ENCODE assay signal across 19 cellular contexts in genomic region chrX:101416691-101417090, GRCh38. TPM values are rescaled to one million over a fixed set of nuclear protein-coding genes. Genes with fewer than 3 reads are reported as not detected.
DNase-seq lines count a peak whose midpoint lies in the region; ATAC-seq and TF ChIP-seq lines count a peak whose summit lies in the region.
"Had no signal": no experiment of that assay in that cellular context is flagged by ENCODE, and none has a peak within 500 bp of the region (broad histone marks: within the 10 kb centered on the region; RNA-seq: fewer than 3 reads in every experiment).

No MANE protein-coding gene starts in this region.

- no peaks in the 10 kb centered on the region for H3K9me3 Mint-ChIP-seq in activated naive CD8-positive, alpha-beta T cell (ENCODE audit: low read depth)
- no peaks in the 10 kb centered on the region for H3K9me3 Mint-ChIP-seq in activated naive CD8-positive, alpha-beta T cell treated with anti-CD3 and anti-CD28 coated beads, Interleukin-2, amount 50 U/mL, for 24 hours
- no peaks in the 10 kb centered on the region for H3K9me3 Mint-ChIP-seq in central memory CD8-positive, alpha-beta T cell
- H3K9me3 Mint-ChIP-seq in naive thymus-derived CD4-positive, alpha-beta T cell, result no peaks in the 10 kb centered on the region

- H3K36me3 ChIP-seq in naive thymus-derived CD4-positive, alpha-beta T cell (ENCODE audit: control insufficient read depth in 2 of 3, insufficient read depth in 3 of 3, low read length in 3 of 3), result peaks cover 0 to 15% (median 4%) of the 10 kb centered on the region in 3 experiments
- H3K36me3 ChIP-seq in vagina, result no peaks in the 10 kb centered on the region
- H3K36me3 ChIP-seq: breast epithelium had no signal

- no peaks in the 10 kb centered on the region for H3K27me3 Mint-ChIP-seq in activated naive CD8-positive, alpha-beta T cell
- no peaks in the 10 kb centered on the region for H3K27me3 Mint-ChIP-seq in activated naive CD8-positive, alpha-beta T cell treated with anti-CD3 and anti-CD28 coated beads, Interleukin-2, amount 50 U/mL, for 24 hours
- H3K27me3 Mint-ChIP-seq in central memory CD8-positive, alpha-beta T cell, result no peaks in the 10 kb centered on the region
- H3K27me3 Mint-ChIP-seq in naive thymus-derived CD4-positive, alpha-beta T cell, result no peaks in the 10 kb centered on the region

- peak overlapping the region; percentile 46 for H3K27ac Mint-ChIP-seq in activated naive CD8-positive, alpha-beta T cell
- no peak overlapping the region for H3K27ac Mint-ChIP-seq in activated naive CD8-positive, alpha-beta T cell treated with anti-CD3 and anti-CD28 coated beads, Interleukin-2, amount 50 U/mL, for 24 hours
- peak overlapping the region; percentile 99 for H3K27ac Mint-ChIP-seq in central memory CD8-positive, alpha-beta T cell (ENCODE audit: low read depth)
- peak overlapping the region in 8 of 9 donors; percentile 31 to 97 (median 88) for H3K27ac Mint-ChIP-seq in naive thymus-derived CD4-positive, alpha-beta T cell

- peaks cover 48% of the 10 kb centered on the region for H3K4me1 Mint-ChIP-seq in activated naive CD8-positive, alpha-beta T cell (ENCODE audit: low read depth)
- H3K4me1 Mint-ChIP-seq in activated naive CD8-positive, alpha-beta T cell treated with anti-CD3 and anti-CD28 coated beads, Interleukin-2, amount 50 U/mL, for 24 hours, result peaks cover 54% of the 10 kb centered on the region
- peaks cover 34% of the 10 kb centered on the region for H3K4me1 Mint-ChIP-seq in central memory CD8-positive, alpha-beta T cell
- peaks cover 13 to 53% (median 44%) of the 10 kb centered on the region in 7 donors for H3K4me1 Mint-ChIP-seq in naive thymus-derived CD4-positive, alpha-beta T cell

- no peak overlapping the region for H3K4me3 ChIP-seq in naive thymus-derived CD4-positive, alpha-beta T cell (ENCODE audit: low read length)
- no peak overlapping the region for H3K4me3 ChIP-seq in vagina
- H3K4me3 ChIP-seq: breast epithelium, lower lobe of right lung, right atrium auricular region had no signal

- H3K4me3 Mint-ChIP-seq in activated naive CD8-positive, alpha-beta T cell, result peak overlapping the region; percentile 17
- H3K4me3 Mint-ChIP-seq in activated naive CD8-positive, alpha-beta T cell treated with anti-CD3 and anti-CD28 coated beads, Interleukin-2, amount 50 U/mL, for 24 hours, result no peak overlapping the region
- H3K4me3 Mint-ChIP-seq in central memory CD8-positive, alpha-beta T cell, result peak overlapping the region; percentile 95
- peak overlapping the region in 8 of 10 donors; percentile 27 to 95 (median 87) for H3K4me3 Mint-ChIP-seq in naive thymus-derived CD4-positive, alpha-beta T cell

- H3K36me3 Mint-ChIP-seq in activated naive CD8-positive, alpha-beta T cell, result peaks cover 6% of the 10 kb centered on the region
- H3K36me3 Mint-ChIP-seq in activated naive CD8-positive, alpha-beta T cell treated with anti-CD3 and anti-CD28 coated beads, Interleukin-2, amount 50 U/mL, for 24 hours (ENCODE audit: low read depth), result peaks cover 16% of the 10 kb centered on the region
- peaks cover 18% of the 10 kb centered on the region for H3K36me3 Mint-ChIP-seq in central memory CD8-positive, alpha-beta T cell (ENCODE audit: insufficient read depth)
- H3K36me3 Mint-ChIP-seq in naive thymus-derived CD4-positive, alpha-beta T cell, result peaks cover 0 to 23% (median 8%) of the 10 kb centered on the region in 5 donors

- no peaks in the 10 kb centered on the region for H3K27me3 ChIP-seq in naive thymus-derived CD4-positive, alpha-beta T cell (ENCODE audit: control insufficient read depth in 2 of 2, insufficient read depth in 2 of 2, low read length in 2 of 2)
- H3K27me3 ChIP-seq in vagina, result no peaks in the 10 kb centered on the region
- H3K27me3 ChIP-seq: esophagus muscularis mucosa, right atrium auricular region had no signal

- TF ChIP-seq POLR2A in vagina (IDR thresholded peaks at IDR 0.05), result no peak
- no peak for TF ChIP-seq POLR2A in GM18505 (IDR thresholded peaks at IDR 0.05; ENCODE audit: borderline replicate concordance, extremely low read depth, insufficient read depth, insufficient read length)

- no peak for ATAC-seq in activated naive CD8-positive, alpha-beta T cell treated with anti-CD3 and anti-CD28 coated beads, Interleukin-2, amount 50 U/mL, for 24 hours
- ATAC-seq in central memory CD8-positive, alpha-beta T cell (replicated peaks; ENCODE audit: extremely low read depth, poor library complexity, severe bottlenecking), result no peak
- ATAC-seq in naive thymus-derived CD4-positive, alpha-beta T cell, result no peak
- no peak for ATAC-seq in GM18505 (IDR thresholded peaks at IDR 0.05; ENCODE audit: unreplicated experiment)
- ATAC-seq: lower lobe of right lung had no signal

- no peak for TF ChIP-seq CTCF in vagina (IDR thresholded peaks at IDR 0.05)

- H3K27ac ChIP-seq in naive thymus-derived CD4-positive, alpha-beta T cell (ENCODE audit: low read depth, low read length), result no peak overlapping the region
- peak overlapping the region; percentile 92 for H3K27ac ChIP-seq in vagina

- peaks cover 0 to 4% of the 10 kb centered on the region in 2 donors for H3K4me1 ChIP-seq in naive thymus-derived CD4-positive, alpha-beta T cell (ENCODE audit: control insufficient read depth in 2 of 2, insufficient read depth in 2 of 2, low read length in 2 of 2)
- peaks cover 15% of the 10 kb centered on the region for H3K4me1 ChIP-seq in vagina
- H3K4me1 ChIP-seq: breast epithelium had no signal

- CTCF ChIA-PET in naive thymus-derived CD4-positive, alpha-beta T cell (lab: Charles Lee), result interaction anchor here (0.9 to 2.4 kb wide), 5 partner anchors 9 to 389 kb away, joined by 3 to 11 read pairs (median 4); partner anchors contain the start of gene GLA

- DNase-seq in activated naive CD8-positive, alpha-beta T cell treated with anti-CD3 and anti-CD28 coated beads, Interleukin-2, amount 50 U/mL, for 24 hours, result no peak
- DNase-seq in central memory CD8-positive, alpha-beta T cell (ENCODE audit: low spot score in 2 of 2), result no peak
- DNase-seq in naive thymus-derived CD4-positive, alpha-beta T cell, result no peak
- DNase-seq in vagina (ENCODE audit: extremely low spot score in 2 of 2), result no peak
- DNase-seq in GDM1 (lab: John Stamatoyannopoulos, UW), result no peak
- no peak for DNase-seq in LoVo (ENCODE audit: low spot score)
- DNase-seq: activated naive CD4-positive, alpha-beta T cell; head of caudate nucleus; lower lobe of right lung; NCI-H1436 treated with DMSO at 0.1 percent for 48 hours; NCI-H345; RPMI8226 had no signal

- POLR2A ChIA-PET in naive thymus-derived CD4-positive, alpha-beta T cell (lab: Charles Lee), result interaction anchor here (1.2 kb wide), 1 partner anchor 514 kb away, joined by 4 read pairs; no protein-coding TSS in a partner anchor

- intact Hi-C loops in naive thymus-derived CD4-positive, alpha-beta T cell (cut with micrococcal nuclease), result loop anchor here (5.0 to 10.0 kb wide), 2 partner anchors 181 to 668 kb away; no protein-coding TSS in a partner anchor
- intact Hi-C loops in vagina (cut with DNase I), result loop anchor here (10.0 kb wide), 1 partner anchor 138 kb away; the partner anchor contains the start of gene ARMCX1

- H3K9me3 ChIP-seq in naive thymus-derived CD4-positive, alpha-beta T cell (ENCODE audit: control insufficient read depth in 2 of 3, low read length in 3 of 3), result no peaks in the 10 kb centered on the region
- no peaks in the 10 kb centered on the region for H3K9me3 ChIP-seq in vagina
- H3K9me3 ChIP-seq: breast epithelium, esophagus muscularis mucosa, lower lobe of right lung, right atrium auricular region had no signal

RNA-seq across cellular contexts. Expression of gene HNRNPH2, which starts 8.7 kb away (rescaled TPM):
- total RNA-seq in naive thymus-derived CD4-positive, alpha-beta T cell, result 10 to 100 TPM; 32.1 to 46.3 (median 41.5) TPM
- polyA plus RNA-seq in naive thymus-derived CD4-positive, alpha-beta T cell, result 100 to 1,000 TPM in 1 of 2 donors, 10 to 100 TPM in 1; 96.3 to 103 TPM
- total RNA-seq in vagina, result 43.2 TPM

RNA-seq across cellular contexts. Expression of gene GLA, which starts 9.0 kb away (rescaled TPM):
- total RNA-seq in naive thymus-derived CD4-positive, alpha-beta T cell, result 10 to 100 TPM; 12.5 to 40.1 (median 27.1) TPM
- 10 to 100 TPM; 10.9 to 11.2 TPM for polyA plus RNA-seq in naive thymus-derived CD4-positive, alpha-beta T cell
- 15.5 TPM for total RNA-seq in vagina

RNA-seq across cellular contexts. Expression of gene RPL36A, which starts 25.9 kb away (rescaled TPM):
- 100 to 1,000 TPM; 113 to 342 (median 282) TPM for total RNA-seq in naive thymus-derived CD4-positive, alpha-beta T cell
- 1,000 to 10,000 TPM; 2,157 to 2,919 TPM for polyA plus RNA-seq in naive thymus-derived CD4-positive, alpha-beta T cell
- total RNA-seq in vagina, result 514 TPM

RNA-seq across cellular contexts. Expression of gene BTK, which starts 30.7 kb away (rescaled TPM):
- 10 to 100 TPM in 1 of 5 experiments, 1 to 10 TPM in 3, not detected in 1; 1.5 to 52.1 (median 3.9) TPM for total RNA-seq in naive thymus-derived CD4-positive, alpha-beta T cell
- polyA plus RNA-seq in naive thymus-derived CD4-positive, alpha-beta T cell, result under 1 TPM; 0.06 to 0.14 TPM
- 4.4 TPM for total RNA-seq in vagina
- total RNA-seq: MCF 10A had no signal
- polyA plus RNA-seq: AG04450 had no signal
